8 cellular contexts compared by ENCODE assay signal in the genomic region with DNA sequence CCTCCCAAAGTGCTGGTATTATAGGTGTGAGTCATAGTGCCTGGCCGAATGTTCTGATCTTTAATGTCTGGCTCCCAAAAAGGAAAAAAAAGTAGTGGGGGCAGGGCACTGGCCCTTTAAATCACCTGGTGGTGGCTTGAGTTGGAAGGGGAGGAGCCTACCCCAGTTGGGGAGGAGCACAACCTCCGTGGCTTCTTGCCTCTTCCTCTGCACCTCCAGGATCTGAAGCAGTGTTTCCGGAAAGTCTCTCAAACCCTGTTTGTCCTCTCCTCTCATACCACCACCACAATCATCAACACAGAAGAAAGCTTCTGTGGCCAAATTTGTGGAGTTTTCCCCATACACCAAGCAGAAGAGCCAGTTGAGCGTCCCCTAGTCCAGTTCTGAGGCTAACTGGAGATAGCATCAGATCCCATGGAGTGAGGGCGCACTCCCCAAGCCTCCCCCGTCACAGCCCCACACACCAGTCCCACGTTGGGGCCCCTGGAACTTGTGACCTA.
DNase-seq lines count a peak whose midpoint lies in the region; ATAC-seq lines count a peak whose summit lies in the region.

No MANE protein-coding gene starts in this region.

- peak overlapping the region; percentile 6 for H3K27ac ChIP-seq in epithelial cell of prostate

- DNase-seq in activated CD4-positive, alpha-beta T cell treated with anti-CD3 and anti-CD28 coated beads for 1 hour, result peak; percentile 21
- DNase-seq in epithelial cell of prostate (ENCODE audit: low read depth, low spot score) (no peak), SHP77 treated with DMSO at 0.1 percent for 48 hours (lab: John Stamatoyannopoulos, UW) (no peak), NCI-H2171 treated with DMSO at 0.1 percent for 48 hours (lab: John Stamatoyannopoulos, UW) (no peak)
- DNase-seq in stimulated activated CD4-positive, alpha-beta T cell treated with anti-CD3 and anti-CD28 coated beads, Interleukin-4, amount 100 ng/mL, for 24 hours, result peak; percentile 44

- ATAC-seq in HG02798 (IDR thresholded peaks at IDR 0.05; ENCODE audit: poor library complexity, unreplicated experiment) (peak; percentile 37), HG02588 (IDR thresholded peaks at IDR 0.05; ENCODE audit: unreplicated experiment) (no peak), HG02885 (IDR thresholded peaks at IDR 0.05; ENCODE audit: poor library complexity, unreplicated experiment) (no peak)

Comparison
In these comparisons a context has a peak if more than half of its experiments do, and no peak if none do; other contexts are left out.
1. DNase-seq: peak in activated CD4-positive, alpha-beta T cell treated with anti-CD3 and anti-CD28 coated beads for 1 hour (single experiment) and stimulated activated CD4-positive, alpha-beta T cell treated with anti-CD3 and anti-CD28 coated beads, Interleukin-4, amount 100 ng/mL, for 24 hours (single experiment); none in epithelial cell of prostate (single experiment), SHP77 treated with DMSO at 0.1 percent for 48 hours (single experiment) and NCI-H2171 treated with DMSO at 0.1 percent for 48 hours (single experiment).